In the genomic region with DNA sequence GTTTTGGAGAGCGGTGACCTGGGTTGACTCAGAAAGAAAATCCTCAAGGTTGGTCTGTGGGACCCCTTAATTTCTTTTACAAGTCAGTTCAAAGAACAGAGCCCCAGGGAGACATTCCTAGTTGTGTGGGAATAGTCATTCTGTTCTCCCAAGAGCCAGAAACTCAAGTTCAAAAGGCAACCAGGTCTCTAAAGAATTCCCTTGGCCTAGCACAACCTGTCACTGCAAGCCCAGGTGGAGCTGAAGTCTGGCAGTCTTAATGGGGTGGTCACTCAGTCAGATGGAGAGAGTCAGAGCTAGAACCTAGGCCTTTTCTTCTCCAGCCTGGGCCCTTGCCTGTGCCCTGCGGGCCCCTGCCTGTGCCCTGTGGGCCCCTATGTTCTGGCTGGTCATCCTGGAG, we compare ENCODE assay signal across 1 cellular context.
TF ChIP-seq lines count a peak whose summit lies in the region.

No MANE protein-coding gene starts in this region.

TF ChIP-seq in HepG2, 621 proteins besides CTCF, POLR2A, EP300 and RAD21 (continued from another document):
- TF ChIP-seq, protein P1, sequence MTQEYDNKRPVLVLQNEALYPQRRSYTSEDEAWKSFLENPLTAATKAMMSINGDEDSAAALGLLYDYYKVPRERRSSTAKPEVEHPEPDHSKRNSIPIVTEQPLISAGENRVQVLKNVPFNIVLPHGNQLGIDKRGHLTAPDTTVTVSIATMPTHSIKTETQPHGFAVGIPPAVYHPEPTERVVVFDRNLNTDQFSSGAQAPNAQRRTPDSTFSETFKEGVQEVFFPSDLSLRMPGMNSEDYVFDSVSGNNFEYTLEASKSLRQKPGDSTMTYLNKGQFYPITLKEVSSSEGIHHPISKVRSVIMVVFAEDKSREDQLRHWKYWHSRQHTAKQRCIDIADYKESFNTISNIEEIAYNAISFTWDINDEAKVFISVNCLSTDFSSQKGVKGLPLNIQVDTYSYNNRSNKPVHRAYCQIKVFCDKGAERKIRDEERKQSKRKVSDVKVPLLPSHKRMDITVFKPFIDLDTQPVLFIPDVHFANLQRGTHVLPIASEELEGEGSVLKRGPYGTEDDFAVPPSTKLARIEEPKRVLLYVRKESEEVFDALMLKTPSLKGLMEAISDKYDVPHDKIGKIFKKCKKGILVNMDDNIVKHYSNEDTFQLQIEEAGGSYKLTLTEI (CRISPR knock-in tag; conservative IDR thresholded peaks at IDR 0.05), result no peak
- TF ChIP-seq NR1H2 (CRISPR knock-in tag; IDR thresholded peaks at IDR 0.05; ENCODE audit: borderline replicate concordance, low read depth), result no peak
- TF ChIP-seq ZNF703 (CRISPR knock-in tag; IDR thresholded peaks at IDR 0.05; ENCODE audit: borderline replicate concordance), result no peak
- TF ChIP-seq MED13 (CRISPR knock-in tag; IDR thresholded peaks at IDR 0.05), result no peak
- no peak for TF ChIP-seq THYN1 (CRISPR knock-in tag; IDR thresholded peaks at IDR 0.05; ENCODE audit: borderline replicate concordance, low read depth)
